In genomic region chr4:81472249-81473085, GRCh38 we compare ENCODE assay signal across 8 cellular contexts. TPM values are rescaled to one million over a fixed set of nuclear protein-coding genes. Genes with fewer than 3 reads are reported as not detected.
DNase-seq lines count a peak whose midpoint lies in the region; ATAC-seq and TF ChIP-seq lines count a peak whose summit lies in the region.

No MANE protein-coding gene starts in this region.

- peak in 3 of 4 experiments; percentile 33 to 52 (median 39) for DNase-seq in activated naive CD4-positive, alpha-beta T cell (lab: John Stamatoyannopoulos, UW)
- no peak for DNase-seq in activated naive CD4-positive, alpha-beta T cell treated with Interleukin-2 at 50 U/mL for 16 hours
- DNase-seq in NCI-H1436 treated with DMSO at 0.1 percent for 48 hours (lab: John Stamatoyannopoulos, UW) (peak; percentile 52), epithelial cell of prostate (ENCODE audit: low read depth, low spot score) (no peak), myocyte (ENCODE audit: low read depth) (peak; percentile 16), type B pancreatic cell (ENCODE audit: extremely low spot score, unreplicated experiment) (no peak)

- H3K4me3 Mint-ChIP-seq in type B pancreatic cell: peak overlapping the region; percentile 90

- TF ChIP-seq CTCF in VCaP (conservative IDR thresholded peaks at IDR 0.05) (peak; percentile 68), type B pancreatic cell (conservative IDR thresholded peaks at IDR 0.05) (peak; percentile 63)

- H3K27ac ChIP-seq in VCaP (peak overlapping the region; percentile 86), epithelial cell of prostate (peak overlapping the region; percentile 65)

- H3K9me3 Mint-ChIP-seq in type B pancreatic cell: no peaks in the 10 kb centered on the region

- peak; percentile 55 for ATAC-seq in HG02759 (IDR thresholded peaks at IDR 0.05; ENCODE audit: unreplicated experiment)

- H3K36me3 Mint-ChIP-seq in type B pancreatic cell: no peaks in the 10 kb centered on the region

- peaks cover 28% of the 10 kb centered on the region for H3K27me3 Mint-ChIP-seq in type B pancreatic cell

- H3K27ac Mint-ChIP-seq in type B pancreatic cell: peak overlapping the region; percentile 92

- H3K4me1 Mint-ChIP-seq in type B pancreatic cell (ENCODE audit: unreplicated experiment): peaks cover 19% of the 10 kb centered on the region

RNA-seq across cellular contexts. Expression of gene RASGEF1B, which starts 0.8 kb away (rescaled TPM):
- total RNA-seq in myocyte: 0.21 TPM in 1 of 2 replicates, not detected in the other
- polyA plus RNA-seq in myocyte (2012): 0.04 TPM
- 8.3 and 11.0 TPM in 2 replicates for total RNA-seq in type B pancreatic cell (ENCODE audit: low replicate concordance)

Comparison
In these comparisons a context has a peak if more than half of its experiments do, and no peak if none do; other contexts are left out.
1. DNase-seq: peak in activated naive CD4-positive, alpha-beta T cell (3 of 4), NCI-H1436 treated with DMSO at 0.1 percent for 48 hours (single experiment) and myocyte (single experiment); none in activated naive CD4-positive, alpha-beta T cell treated with Interleukin-2 at 50 U/mL for 16 hours (single experiment), epithelial cell of prostate (single experiment) and type B pancreatic cell (single experiment).